23 cellular contexts compared by ENCODE assay signal in genomic region chr3:20984594-20985207, GRCh38.
DNase-seq lines count a peak whose midpoint lies in the region; ATAC-seq and TF ChIP-seq lines count a peak whose summit lies in the region.
"Had no signal": no experiment of that assay in that cellular context is flagged by ENCODE, and none has a peak within 500 bp of the region (broad histone marks: within the 10 kb centered on the region; RNA-seq: fewer than 3 reads in every experiment).

No MANE protein-coding gene starts in this region.

- DNase-seq in DMS 273 (lab: John Stamatoyannopoulos, UW; ENCODE audit: unreplicated experiment): peak; percentile 68
- DNase-seq in NCI-H1694 (lab: John Stamatoyannopoulos, UW): peak; percentile 54
- DNase-seq in NCI-H446 (lab: John Stamatoyannopoulos, UW): peak; percentile 63 to 79
- no peak for DNase-seq in mesendoderm
- no peak for DNase-seq in left lung
- no peak for DNase-seq in activated CD8-positive, alpha-beta T cell treated with anti-CD3 and anti-CD28 coated beads, Interleukin-2, amount 10 ng/mL, durations not matched to agents 7 days and 5 days
- no peak for DNase-seq in neural progenitor cell (ENCODE audit: low spot score)
- DNase-seq in Kasumi-1 (lab: John Stamatoyannopoulos, UW): no peak
- DNase-seq: Caco-2; CD8-positive, alpha-beta T cell; DND-41; NCI-H1092; NCI-H146; NCI-H2029 treated with DMSO at 0.1 percent for 48 hours; NCI-H526; SHP77 had no signal

- no peak overlapping the region for H3K18ac ChIP-seq in mesendoderm (ENCODE audit: low read length)

- H3K4me3 ChIP-seq in mesendoderm (ENCODE audit: low read length): no peak overlapping the region
- no peak overlapping the region for H3K4me3 ChIP-seq in left lung
- H3K4me3 ChIP-seq in neural progenitor cell: no peak overlapping the region

- peaks cover 29% of the 10 kb centered on the region for H3K9me3 Mint-ChIP-seq in activated CD8-positive, alpha-beta T cell treated with anti-CD3 and anti-CD28 coated beads, Interleukin-2, amount 10 ng/mL, durations not matched to agents 7 days and 5 days (ENCODE audit: insufficient read depth)
- no peaks in the 10 kb centered on the region for H3K9me3 Mint-ChIP-seq in neural progenitor cell

- no peak overlapping the region for H3K56ac ChIP-seq in mesendoderm (ENCODE audit: low read length)

- H3K27me3 Mint-ChIP-seq in activated CD8-positive, alpha-beta T cell treated with anti-CD3 and anti-CD28 coated beads, Interleukin-2, amount 10 ng/mL, durations not matched to agents 7 days and 5 days (ENCODE audit: low read depth): no peaks in the 10 kb centered on the region
- H3K27me3 Mint-ChIP-seq in neural progenitor cell (ENCODE audit: insufficient read depth, low read depth): no peaks in the 10 kb centered on the region
- H3K27me3 Mint-ChIP-seq: B cell had no signal

- no peaks in the 10 kb centered on the region for H3K4me1 Mint-ChIP-seq in activated CD8-positive, alpha-beta T cell treated with anti-CD3 and anti-CD28 coated beads, Interleukin-2, amount 10 ng/mL, durations not matched to agents 7 days and 5 days (ENCODE audit: low read depth)
- H3K4me1 Mint-ChIP-seq in neural progenitor cell: no peaks in the 10 kb centered on the region
- H3K4me1 Mint-ChIP-seq: B cell had no signal

- H3K23ac ChIP-seq in mesendoderm (ENCODE audit: low read length): no peak overlapping the region

- no peaks in the 10 kb centered on the region for H3K36me3 Mint-ChIP-seq in activated CD8-positive, alpha-beta T cell treated with anti-CD3 and anti-CD28 coated beads, Interleukin-2, amount 10 ng/mL, durations not matched to agents 7 days and 5 days (ENCODE audit: low read depth)
- no peaks in the 10 kb centered on the region for H3K36me3 Mint-ChIP-seq in neural progenitor cell
- H3K36me3 Mint-ChIP-seq: CD8-positive, alpha-beta T cell had no signal

- no peak overlapping the region for H3K4me3 Mint-ChIP-seq in activated CD8-positive, alpha-beta T cell treated with anti-CD3 and anti-CD28 coated beads, Interleukin-2, amount 10 ng/mL, durations not matched to agents 7 days and 5 days
- no peak overlapping the region for H3K4me3 Mint-ChIP-seq in neural progenitor cell
- H3K4me3 Mint-ChIP-seq: B cell; CD8-positive, alpha-beta T cell had no signal

- no peaks in the 10 kb centered on the region for H3K79me1 ChIP-seq in mesendoderm (ENCODE audit: low read length)

- H3K79me2 ChIP-seq in mesendoderm (ENCODE audit: control insufficient read depth, insufficient read depth, low read length) (no peaks in the 10 kb centered on the region), neural progenitor cell (ENCODE audit: low read depth) (no peaks in the 10 kb centered on the region)

- WGBS in mesendoderm (ENCODE audit: extremely low coverage, insufficient coverage, low lambda C conversion rate): no CpG with 5 or more reads among the region's 2 CpGs

- POLR2A ChIA-PET in activated CD8-positive, alpha-beta T cell treated with anti-CD3 and anti-CD28 coated beads, Interleukin-2, amount 10 ng/mL, durations not matched to agents 7 days and 5 days (lab: Charles Lee): no interaction called here

- H3F3A ChIP-seq in neural progenitor cell (ENCODE audit: low read depth): peaks cover under 1% of the 10 kb centered on the region

- H3K9me3 ChIP-seq in left lung (peaks cover 0 to 3% of the 10 kb centered on the region in 2 donors), neural progenitor cell (ENCODE audit: low read depth) (no peaks in the 10 kb centered on the region)
- H3K9me3 ChIP-seq: Caco-2 had no signal

- H2BK15ac ChIP-seq in mesendoderm (replicated peaks; ENCODE audit: low read depth): no peak overlapping the region

- H2AK5ac ChIP-seq in mesendoderm (ENCODE audit: low read length): peak overlapping the region; percentile 24

- no peaks in the 10 kb centered on the region for H4K20me1 ChIP-seq in neural progenitor cell (ENCODE audit: low read depth)

- no peak for ATAC-seq in left lung
- ATAC-seq in activated CD8-positive, alpha-beta T cell treated with anti-CD3 and anti-CD28 coated beads, Interleukin-2, amount 10 ng/mL, durations not matched to agents 7 days and 5 days: no peak
- ATAC-seq: CD8-positive, alpha-beta T cell; HCT116; Panc1 had no signal

- CTCF ChIA-PET in activated CD8-positive, alpha-beta T cell treated with anti-CD3 and anti-CD28 coated beads, Interleukin-2, amount 10 ng/mL, durations not matched to agents 7 days and 5 days (lab: Charles Lee): no interaction called here

- H3K27ac ChIP-seq in mesendoderm (ENCODE audit: low read depth, low read length) (no peak overlapping the region), left lung (no peak overlapping the region), neural progenitor cell (no peak overlapping the region)
- H3K27ac ChIP-seq: 22Rv1, C4-2B, HL-60, RWPE1 had no signal

- H3K36me3 ChIP-seq in mesendoderm (ENCODE audit: control insufficient read depth, insufficient read depth, low read length): no peaks in the 10 kb centered on the region
- H3K36me3 ChIP-seq in left lung: no peaks in the 10 kb centered on the region
- H3K36me3 ChIP-seq in neural progenitor cell: no peaks in the 10 kb centered on the region

- H3K4me1 ChIP-seq in mesendoderm (ENCODE audit: control insufficient read depth, low read depth, low read length) (no peaks in the 10 kb centered on the region), left lung (no peaks in the 10 kb centered on the region), neural progenitor cell (no peaks in the 10 kb centered on the region)
- H3K4me1 ChIP-seq: Caco-2 had no signal

- TF ChIP-seq CTCF in left lung (IDR thresholded peaks at IDR 0.05): no peak
- no peak for TF ChIP-seq CTCF in neural progenitor cell (IDR thresholded peaks at IDR 0.05)

- H3K4me2 ChIP-seq in mesendoderm (ENCODE audit: low read length) (no peak overlapping the region), neural progenitor cell (no peak overlapping the region)

- intact Hi-C loops in left lung (cut with DNase I): no loop called here

- no peak overlapping the region for H2BK120ac ChIP-seq in mesendoderm (ENCODE audit: low read depth, low read length)

- H3K27me3 ChIP-seq in mesendoderm (ENCODE audit: insufficient read depth, low read length, poor library complexity) (no peaks in the 10 kb centered on the region), left lung (no peaks in the 10 kb centered on the region), neural progenitor cell (no peaks in the 10 kb centered on the region)

- H4K8ac ChIP-seq in mesendoderm (ENCODE audit: low read depth, low read length): no peak overlapping the region

- H3K27ac Mint-ChIP-seq in activated CD8-positive, alpha-beta T cell treated with anti-CD3 and anti-CD28 coated beads, Interleukin-2, amount 10 ng/mL, durations not matched to agents 7 days and 5 days: no peak overlapping the region
- H3K27ac Mint-ChIP-seq in neural progenitor cell: no peak overlapping the region
- H3K27ac Mint-ChIP-seq: B cell; CD8-positive, alpha-beta T cell had no signal

- no peak overlapping the region for H2AFZ ChIP-seq in neural progenitor cell (replicated peaks)

- H3K4ac ChIP-seq in mesendoderm (ENCODE audit: low read depth, low read length): no peak overlapping the region

- no peak overlapping the region for H2BK5ac ChIP-seq in mesendoderm (ENCODE audit: low read length)

- H3K9ac ChIP-seq in mesendoderm (ENCODE audit: low read length) (no peak overlapping the region), neural progenitor cell (no peak overlapping the region)

- H4K5ac ChIP-seq in mesendoderm (ENCODE audit: low read length): no peak overlapping the region

Comparison
In these comparisons a context has a peak if more than half of its experiments do, and no peak if none do; other contexts are left out.
1. DNase-seq: peak in DMS 273 (single experiment), NCI-H1694 (single experiment) and NCI-H446 (2 of 2); none in mesendoderm (single experiment), left lung (0 of 2), activated CD8-positive, alpha-beta T cell treated with anti-CD3 and anti-CD28 coated beads, Interleukin-2, amount 10 ng/mL, durations not matched to agents 7 days and 5 days (single experiment), neural progenitor cell (single experiment) and Kasumi-1 (0 of 2).